ENCODE assay signal across 17 cellular contexts in genomic region chr1:71393301-71393700, GRCh38.
DNase-seq lines count a peak whose midpoint lies in the region; ATAC-seq and TF ChIP-seq lines count a peak whose summit lies in the region.
"Had no signal": no experiment of that assay in that cellular context is flagged by ENCODE, and none has a peak within 500 bp of the region (broad histone marks: within the 10 kb centered on the region; RNA-seq: fewer than 3 reads in every experiment).

No MANE protein-coding gene starts in this region.

- H3K4me1 ChIP-seq in H9 (ENCODE audit: insufficient read depth, low read length): no peaks in the 10 kb centered on the region

- no peak overlapping the region for H4K8ac ChIP-seq in H9 (replicated peaks; ENCODE audit: insufficient read length, low read depth, low read length)

- no peak overlapping the region for H3K4ac ChIP-seq in H9 (ENCODE audit: low read depth, low read length)

- no peaks in the 10 kb centered on the region for H4K20me1 ChIP-seq in H9 (ENCODE audit: control insufficient read depth, insufficient read depth, insufficient read length)

- POLR2A ChIA-PET in WTC11 (lab: Charles Lee): no interaction called here

- no peak overlapping the region for H3K4me2 ChIP-seq in H9 (ENCODE audit: insufficient read depth, insufficient read length, low read length)

- H2BK12ac ChIP-seq in H9 (ENCODE audit: insufficient read length, low read depth, low read length): no peak overlapping the region

- H3K4me1 Mint-ChIP-seq in H9: peaks cover 11 to 15% of the 10 kb centered on the region in 2 experiments
- H3K4me1 Mint-ChIP-seq in WTC11: peaks cover 18% of the 10 kb centered on the region
- H3K4me1 Mint-ChIP-seq: CD4-positive, alpha-beta memory T cell had no signal

- DNase-seq in H9: peak; percentile 25
- DNase-seq in WTC11 (ENCODE audit: low spot score): no peak
- peak; percentile 12 for DNase-seq in iPS DF 19.7 (ENCODE audit: low read depth, low spot score)
- DNase-seq in iPS-NIHi7 (ENCODE audit: extremely low spot score): peak; percentile 7
- DNase-seq in stimulated activated CD4-positive, alpha-beta T cell treated with anti-CD3 and anti-CD28 coated beads, Interleukin-15, amount 100 ng/mL, for 24 hours: no peak
- DNase-seq in islet precursor cell: no peak
- no peak for DNase-seq in inferior parietal cortex (ENCODE audit: extremely low spot score)
- DNase-seq: C1 segment of cervical spinal cord; Calu3; CD4-positive, alpha-beta memory T cell; COR-L47; DMS53; DMS79 treated with DMSO at 0.1 percent for 48 hours; GDM1; HCEC 1CT had no signal

- H3K23ac ChIP-seq in H9 (ENCODE audit: insufficient read length, low read depth, low read length): no peak overlapping the region

- H3K9me3 ChIP-seq in H9 (ENCODE audit: control insufficient read depth, low read depth, low read length): no peaks in the 10 kb centered on the region

- no peak overlapping the region for H3K27ac Mint-ChIP-seq in H9
- no peak overlapping the region for H3K27ac Mint-ChIP-seq in WTC11
- H3K27ac Mint-ChIP-seq: CD4-positive, alpha-beta memory T cell had no signal

- H3K79me1 ChIP-seq in H9 (ENCODE audit: insufficient read depth, low read depth, low read length, poor library complexity, severe bottlenecking): no peaks in the 10 kb centered on the region

- peaks cover 4 to 24% (median 9%) of the 10 kb centered on the region in 3 experiments; a peak in 5 of 7 replicates for H3K36me3 Mint-ChIP-seq in H9 (ENCODE audit: insufficient read depth in 1 of 3, low read depth in 3 of 3)
- H3K36me3 Mint-ChIP-seq in WTC11: peaks cover 13% of the 10 kb centered on the region
- H3K36me3 Mint-ChIP-seq: CD4-positive, alpha-beta memory T cell had no signal

- H3T11ph ChIP-seq in H9 (ENCODE audit: low read length): no peak overlapping the region

- no peak overlapping the region for H2BK20ac ChIP-seq in H9 (ENCODE audit: low read depth, low read length, poor library complexity, severe bottlenecking)

- no peak overlapping the region for H2BK120ac ChIP-seq in H9 (ENCODE audit: low read depth, low read length, poor library complexity, severe bottlenecking)

- H3K9ac ChIP-seq in H9 (ENCODE audit: extremely low read depth, insufficient read length, low read length): no peak overlapping the region

- no peak overlapping the region for H3K18ac ChIP-seq in H9 (ENCODE audit: insufficient read length, low read depth, low read length)

- H3K14ac ChIP-seq in H9 (ENCODE audit: insufficient read depth, low read length): no peak overlapping the region

- no peak overlapping the region for H4K5ac ChIP-seq in H9 (ENCODE audit: insufficient read length, low read depth, low read length)

- no peak overlapping the region for H2BK15ac ChIP-seq in H9 (ENCODE audit: low read depth, low read length)

- H3K27me3 Mint-ChIP-seq in H9 (ENCODE audit: low read depth) (peaks cover 75% of the 10 kb centered on the region), WTC11 (ENCODE audit: low read depth) (peaks cover 64% of the 10 kb centered on the region)
- H3K27me3 Mint-ChIP-seq: CD4-positive, alpha-beta memory T cell had no signal

- peaks cover 6% of the 10 kb centered on the region for H3K27me3 ChIP-seq in H9 (ENCODE audit: insufficient read depth, low read length)

- H4K91ac ChIP-seq in H9 (ENCODE audit: insufficient read length, low read depth, low read length): no peak overlapping the region

- no peak overlapping the region for H3K4me3 Mint-ChIP-seq in H9
- no peak overlapping the region for H3K4me3 Mint-ChIP-seq in WTC11
- H3K4me3 Mint-ChIP-seq: CD4-positive, alpha-beta memory T cell had no signal

- no peak overlapping the region for H3K56ac ChIP-seq in H9 (ENCODE audit: insufficient read length, low read depth, low read length)

- H3K79me2 ChIP-seq in H9 (ENCODE audit: insufficient read depth, low read length): no peaks in the 10 kb centered on the region

- no peak overlapping the region for H2AFZ ChIP-seq in H9 (ENCODE audit: low read length)

- H3K23me2 ChIP-seq in H9 (ENCODE audit: insufficient read length, low read depth, low read length, poor library complexity, severe bottlenecking): no peaks in the 10 kb centered on the region

- H3K9me3 Mint-ChIP-seq in H9: peaks cover 18 to 22% of the 10 kb centered on the region in 2 experiments; a peak in 4 of 5 replicates
- peaks cover 49% of the 10 kb centered on the region for H3K9me3 Mint-ChIP-seq in WTC11

- no peak overlapping the region for H2AK5ac ChIP-seq in H9 (ENCODE audit: insufficient read length, low read length)

- ATAC-seq in WTC11: peak; percentile 90
- ATAC-seq in activated CD4-positive, CD25-positive, alpha-beta regulatory T cell treated with anti-CD3 and anti-CD28 coated beads, Interleukin-2, amount 50 U/mL, for 24 hours: no peak
- ATAC-seq: GM12878 had no signal

- no peak overlapping the region for H2BK5ac ChIP-seq in H9 (ENCODE audit: insufficient read length, low read length)

- H3K27ac ChIP-seq in H9 (ENCODE audit: insufficient read length, low read depth, low read length): no peak overlapping the region

- CTCF ChIA-PET in WTC11 (lab: Charles Lee): interaction anchor here (2.0 kb wide), 1 partner anchor 36 kb away, joined by 4 read pairs; no protein-coding TSS in a partner anchor

- TF ChIP-seq CTCF in H9 (conservative IDR thresholded peaks at IDR 0.05) (no peak), WTC11 (IDR thresholded peaks at IDR 0.05) (no peak)

TF ChIP-seq in WTC11, 78 proteins besides CTCF, POLR2A, EP300 and RAD21 (continues in another document):
- no peak for TF ChIP-seq ZNF512 (CRISPR knock-in tag; IDR thresholded peaks at IDR 0.05; ENCODE audit: borderline replicate concordance)
- TF ChIP-seq E2F4 (CRISPR knock-in tag; IDR thresholded peaks at IDR 0.05; ENCODE audit: borderline replicate concordance, low read depth): no peak
- TF ChIP-seq GRHL2 (CRISPR knock-in tag; IDR thresholded peaks at IDR 0.05; ENCODE audit: insufficient replicate concordance, severe bottlenecking): no peak
- no peak for TF ChIP-seq AFF4 (CRISPR knock-in tag; IDR thresholded peaks at IDR 0.05; ENCODE audit: borderline replicate concordance)
- no peak for TF ChIP-seq ELF4 (CRISPR knock-in tag; IDR thresholded peaks at IDR 0.05; ENCODE audit: low read depth)
- no peak for TF ChIP-seq NR1H2 (CRISPR knock-in tag; IDR thresholded peaks at IDR 0.05)
- no peak for TF ChIP-seq TEAD1 (CRISPR knock-in tag; IDR thresholded peaks at IDR 0.05)
- no peak for TF ChIP-seq HMGA2 (CRISPR knock-in tag; IDR thresholded peaks at IDR 0.05)
- TF ChIP-seq NFYB (CRISPR knock-in tag; conservative IDR thresholded peaks at IDR 0.05; ENCODE audit: low read depth): no peak
- no peak for TF ChIP-seq ZBTB21 (CRISPR knock-in tag; IDR thresholded peaks at IDR 0.05; ENCODE audit: borderline replicate concordance)

Comparison
In these comparisons a context has a peak if more than half of its experiments do, and no peak if none do; other contexts are left out.
1. DNase-seq: peak in H9 (single experiment), iPS DF 19.7 (single experiment) and iPS-NIHi7 (single experiment); none in WTC11 (single experiment), stimulated activated CD4-positive, alpha-beta T cell treated with anti-CD3 and anti-CD28 coated beads, Interleukin-15, amount 100 ng/mL, for 24 hours (single experiment), islet precursor cell (single experiment) and inferior parietal cortex (single experiment).